ENCODE assay signal across 11 cellular contexts in the genomic region with DNA sequence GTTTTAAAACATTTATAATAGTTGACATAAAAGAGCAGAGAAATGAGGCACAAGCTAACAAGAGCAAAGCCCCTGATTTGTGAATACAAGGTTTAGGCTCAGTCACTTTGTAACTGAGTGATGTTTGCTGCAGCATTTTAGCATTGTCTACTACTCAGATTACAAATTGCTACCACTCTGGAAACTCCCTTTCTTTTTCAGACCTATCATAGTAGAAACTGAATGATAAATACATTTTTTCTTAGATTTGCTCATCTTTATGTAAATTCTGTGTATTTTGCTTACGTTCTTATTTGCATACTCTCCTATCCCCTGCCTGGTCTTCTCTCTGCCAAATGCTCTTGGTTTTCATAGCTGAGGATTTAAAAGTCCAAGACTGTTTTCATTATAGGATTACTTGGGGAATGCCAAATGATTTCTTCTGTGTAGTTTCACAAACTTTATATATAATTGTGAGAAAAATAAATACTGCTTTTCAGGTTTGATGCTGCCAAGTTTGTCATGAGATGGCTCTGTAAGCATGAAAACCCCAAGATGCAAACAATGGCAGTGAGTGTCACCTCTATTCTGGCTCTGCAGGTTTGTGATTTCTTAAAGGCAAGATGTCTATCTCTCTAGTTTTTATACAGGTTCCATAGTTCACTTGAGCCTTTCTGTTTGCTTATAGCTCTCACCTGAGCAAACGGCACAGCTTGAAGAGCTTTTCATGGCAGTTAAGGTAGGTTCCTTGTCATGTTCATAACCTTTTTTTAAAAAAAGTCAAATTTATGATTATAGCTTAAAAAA. TPM values are rescaled to one million over a fixed set of nuclear protein-coding genes. Genes with fewer than 3 reads are reported as not detected.
DNase-seq lines count a peak whose midpoint lies in the region; ATAC-seq, FAIRE-seq and TF ChIP-seq lines count a peak whose summit lies in the region.
"Had no signal": no experiment of that assay in that cellular context is flagged by ENCODE, and none has a peak within 500 bp of the region (broad histone marks: within the 10 kb centered on the region; RNA-seq: fewer than 3 reads in every experiment).

No MANE protein-coding gene starts in this region.

- DNase-seq in GM12865 (ENCODE audit: low read depth) (peak; percentile 83), GM19239 (ENCODE audit: insufficient read length, low spot score) (peak; percentile 20), NCI-H1048 (lab: John Stamatoyannopoulos, UW) (peak; percentile 29), COLO829 (ENCODE audit: low spot score) (no peak), NCI-H128 (lab: John Stamatoyannopoulos, UW; ENCODE audit: unreplicated experiment) (no peak), right atrium auricular region (ENCODE audit: low spot score) (no peak), OCI-M1 (lab: John Stamatoyannopoulos, UW) (no peak)
- DNase-seq: HCEC 1CT; NCI-H774; stimulated activated CD4-positive, alpha-beta T cell treated with anti-CD3 and anti-CD28 coated beads, Interleukin-1b, Interleukin-23, amount 100 ng/mL, for 48 hours had no signal

- H3K4me1 ChIP-seq in right atrium auricular region, result no peaks in the 10 kb centered on the region

- no peaks in the 10 kb centered on the region for H3K9me3 ChIP-seq in right atrium auricular region

- H3K36me3 ChIP-seq in right atrium auricular region, result no peaks in the 10 kb centered on the region

- no peak for FAIRE-seq in GM19239 (lab: Jason Lieb, UNC)

- TF ChIP-seq CTCF in GM12865 (IDR thresholded peaks at IDR 0.05; ENCODE audit: insufficient read depth, low read depth, low read length, missing control alignments) (no peak), right atrium auricular region (IDR thresholded peaks at IDR 0.05) (no peak)

- H3K27me3 ChIP-seq in right atrium auricular region, result no peaks in the 10 kb centered on the region

- H3K4me3 ChIP-seq in GM12865 (ENCODE audit: low read depth, low read length) (no peak overlapping the region), right atrium auricular region (no peak overlapping the region)

- ATAC-seq in HG02885 (IDR thresholded peaks at IDR 0.05; ENCODE audit: poor library complexity, unreplicated experiment), result peak; percentile 87

- no peak overlapping the region for H3K27ac ChIP-seq in right atrium auricular region

RNA-seq across cellular contexts. Expression of gene ZYG11A, which starts 24.7 kb away (rescaled TPM):
- not detected for total RNA-seq in right atrium auricular region

RNA-seq across cellular contexts. Expression of gene ECHDC2, which starts 54.3 kb away (rescaled TPM):
- total RNA-seq in right atrium auricular region, result 10 to 100 TPM; 50.4 to 53.1 TPM

RNA-seq across cellular contexts. Expression of gene SCP2, which starts 59.8 kb away (rescaled TPM):
- total RNA-seq in right atrium auricular region, result 100 to 1,000 TPM in 1 of 2 donors, 10 to 100 TPM in 1; 67.1 to 163 TPM

Comparison
In these comparisons a context has a peak if more than half of its experiments do, and no peak if none do; other contexts are left out.
1. DNase-seq: peak in GM12865 (single experiment), GM19239 (single experiment) and NCI-H1048 (single experiment); none in COLO829 (single experiment), NCI-H128 (single experiment), right atrium auricular region (single experiment) and OCI-M1 (single experiment).